Comparison of ENCODE assay signal across 13 cellular contexts in genomic region chr5:40441733-40442132, GRCh38.
DNase-seq lines count a peak whose midpoint lies in the region; ATAC-seq lines count a peak whose summit lies in the region.
"Had no signal": no experiment of that assay in that cellular context is flagged by ENCODE, and none has a peak within 500 bp of the region (broad histone marks: within the 10 kb centered on the region; RNA-seq: fewer than 3 reads in every experiment).

No MANE protein-coding gene starts in this region.

- ATAC-seq in CD4-positive, CD25-positive, alpha-beta regulatory T cell (ENCODE audit: low read depth in 2 of 2), result peak in 1 of 2 donors; percentile 57
- ATAC-seq in HG02943 (IDR thresholded peaks at IDR 0.05; ENCODE audit: low read depth, unreplicated experiment) (peak; percentile 41), HG02610 (IDR thresholded peaks at IDR 0.05; ENCODE audit: unreplicated experiment) (no peak), HG02884 (IDR thresholded peaks at IDR 0.05; ENCODE audit: unreplicated experiment) (no peak)
- peak; percentile 78 for ATAC-seq in naive thymus-derived CD4-positive, alpha-beta T cell
- ATAC-seq: left lung had no signal

- peaks cover 26% of the 10 kb centered on the region for H3K4me1 ChIP-seq in CD4-positive, CD25-positive, alpha-beta regulatory T cell (ENCODE audit: control insufficient read depth, insufficient read depth, low read length, poor library complexity, severe bottlenecking)
- peaks cover 24 to 35% of the 10 kb centered on the region in 2 donors for H3K4me1 ChIP-seq in naive thymus-derived CD4-positive, alpha-beta T cell (ENCODE audit: control insufficient read depth in 2 of 2, insufficient read depth in 2 of 2, low read length in 2 of 2)
- H3K4me1 ChIP-seq: right lobe of liver, uterus had no signal

- H3K27ac Mint-ChIP-seq in CD4-positive, CD25-positive, alpha-beta regulatory T cell, result peak overlapping the region; percentile 27 to 95 (median 74)
- peak overlapping the region; percentile 75 to 99 (median 92) for H3K27ac Mint-ChIP-seq in naive thymus-derived CD4-positive, alpha-beta T cell

- peak in 2 of 3 donors; percentile 9 to 41 for DNase-seq in CD4-positive, CD25-positive, alpha-beta regulatory T cell
- DNase-seq in activated T-cell treated with anti-CD3 and anti-CD28 coated beads, Interleukin-2, amount 50 U/mL, for 48 hours, result peak; percentile 51 to 56
- peak in 8 of 9 donors; percentile 33 to 61 (median 40) for DNase-seq in naive thymus-derived CD4-positive, alpha-beta T cell
- DNase-seq in epidermal melanocyte (ENCODE audit: insufficient read length, low spot score) (no peak), iPS-NIHi7 (ENCODE audit: extremely low spot score) (no peak)
- DNase-seq: esophagus squamous epithelium, left lung, right lobe of liver, uterus had no signal

- POLR2A ChIA-PET in naive thymus-derived CD4-positive, alpha-beta T cell (lab: Charles Lee), result interaction anchor here (0.7 to 2.8 kb wide), 3 partner anchors 31 to 243 kb away, joined by 3 to 15 read pairs (median 7); partner anchors contain the start of gene PTGER4

- H3K9me3 Mint-ChIP-seq in CD4-positive, CD25-positive, alpha-beta regulatory T cell, result peaks cover 1 to 8% (median 5%) of the 10 kb centered on the region in 7 donors
- H3K9me3 Mint-ChIP-seq in naive thymus-derived CD4-positive, alpha-beta T cell, result peaks cover 0 to 15% (median 9%) of the 10 kb centered on the region in 11 donors

- H3K27ac ChIP-seq in CD4-positive, CD25-positive, alpha-beta regulatory T cell (ENCODE audit: insufficient read depth, low read length, poor library complexity, severe bottlenecking), result peak overlapping the region; percentile 33
- peak overlapping the region; percentile 73 for H3K27ac ChIP-seq in naive thymus-derived CD4-positive, alpha-beta T cell (ENCODE audit: low read depth, low read length)
- H3K27ac ChIP-seq: C4-2B, esophagus squamous epithelium, left lung, right lobe of liver, uterus had no signal

- no peaks in the 10 kb centered on the region for H3K27me3 ChIP-seq in CD4-positive, CD25-positive, alpha-beta regulatory T cell (ENCODE audit: control insufficient read depth, insufficient read depth, low read length)
- no peaks in the 10 kb centered on the region for H3K27me3 ChIP-seq in naive thymus-derived CD4-positive, alpha-beta T cell (ENCODE audit: control insufficient read depth in 2 of 2, insufficient read depth in 2 of 2, low read length in 2 of 2)
- H3K27me3 ChIP-seq: esophagus squamous epithelium, left lung, right lobe of liver, uterus had no signal

- peak overlapping the region; percentile 33 for H3K4me3 ChIP-seq in CD4-positive, CD25-positive, alpha-beta regulatory T cell (ENCODE audit: low read depth, low read length)
- H3K4me3 ChIP-seq in naive thymus-derived CD4-positive, alpha-beta T cell (ENCODE audit: low read length), result peak overlapping the region; percentile 40
- H3K4me3 ChIP-seq: esophagus squamous epithelium, left lung, right lobe of liver, uterus had no signal

- no peaks in the 10 kb centered on the region for H3K36me3 ChIP-seq in CD4-positive, CD25-positive, alpha-beta regulatory T cell (ENCODE audit: control insufficient read depth, insufficient read depth, low read length)
- no peaks in the 10 kb centered on the region for H3K36me3 ChIP-seq in naive thymus-derived CD4-positive, alpha-beta T cell (ENCODE audit: control insufficient read depth in 2 of 3, insufficient read depth in 3 of 3, low read length in 3 of 3)
- H3K36me3 ChIP-seq: esophagus squamous epithelium, left lung, right lobe of liver, uterus had no signal

- peak overlapping the region in 3 of 4 donors; percentile 49 to 78 (median 68) for H3K4me3 Mint-ChIP-seq in CD4-positive, CD25-positive, alpha-beta regulatory T cell
- H3K4me3 Mint-ChIP-seq in naive thymus-derived CD4-positive, alpha-beta T cell, result peak overlapping the region; percentile 64 to 86 (median 71)

- peaks cover 0 to 5% of the 10 kb centered on the region in 2 experiments for H3K9me3 ChIP-seq in CD4-positive, CD25-positive, alpha-beta regulatory T cell (ENCODE audit: control insufficient read depth in 2 of 2, low read length in 2 of 2)
- no peaks in the 10 kb centered on the region for H3K9me3 ChIP-seq in naive thymus-derived CD4-positive, alpha-beta T cell (ENCODE audit: control insufficient read depth in 2 of 3, low read length in 3 of 3)
- H3K9me3 ChIP-seq: esophagus squamous epithelium, right lobe of liver, uterus had no signal

- H3K27me3 Mint-ChIP-seq in CD4-positive, CD25-positive, alpha-beta regulatory T cell, result no peaks in the 10 kb centered on the region
- H3K27me3 Mint-ChIP-seq in naive thymus-derived CD4-positive, alpha-beta T cell, result no peaks in the 10 kb centered on the region

- intact Hi-C loops in naive thymus-derived CD4-positive, alpha-beta T cell (cut with micrococcal nuclease), result loop anchor here (1.0 to 5.0 kb wide), 7 partner anchors 31 to 494 kb away; no protein-coding TSS in a partner anchor

- H3K4me1 Mint-ChIP-seq in CD4-positive, CD25-positive, alpha-beta regulatory T cell, result peaks cover 13 to 46% (median 31%) of the 10 kb centered on the region in 4 donors
- peaks cover 23 to 51% (median 44%) of the 10 kb centered on the region in 7 donors for H3K4me1 Mint-ChIP-seq in naive thymus-derived CD4-positive, alpha-beta T cell

- H3K36me3 Mint-ChIP-seq in CD4-positive, CD25-positive, alpha-beta regulatory T cell, result peaks cover 3% of the 10 kb centered on the region
- peaks cover 0 to 27% (median 0%) of the 10 kb centered on the region in 5 donors for H3K36me3 Mint-ChIP-seq in naive thymus-derived CD4-positive, alpha-beta T cell

- CTCF ChIA-PET in naive thymus-derived CD4-positive, alpha-beta T cell (lab: Charles Lee), result interaction anchor here (0.8 to 1.8 kb wide), 5 partner anchors 10 to 68 kb away, joined by 3 to 4 read pairs (median 3); no protein-coding TSS in a partner anchor

Comparison
In these comparisons a context has a peak if more than half of its experiments do, and no peak if none do; other contexts are left out.
1. ATAC-seq: peak in HG02943 (single experiment) and naive thymus-derived CD4-positive, alpha-beta T cell (single experiment); none in HG02610 (single experiment) and HG02884 (single experiment).
2. DNase-seq: peak in CD4-positive, CD25-positive, alpha-beta regulatory T cell (2 of 3), activated T-cell treated with anti-CD3 and anti-CD28 coated beads, Interleukin-2, amount 50 U/mL, for 48 hours (2 of 2) and naive thymus-derived CD4-positive, alpha-beta T cell (8 of 9); none in epidermal melanocyte (single experiment) and iPS-NIHi7 (single experiment).